Comparison of ENCODE assay signal across 9 cellular contexts in the genomic region with DNA sequence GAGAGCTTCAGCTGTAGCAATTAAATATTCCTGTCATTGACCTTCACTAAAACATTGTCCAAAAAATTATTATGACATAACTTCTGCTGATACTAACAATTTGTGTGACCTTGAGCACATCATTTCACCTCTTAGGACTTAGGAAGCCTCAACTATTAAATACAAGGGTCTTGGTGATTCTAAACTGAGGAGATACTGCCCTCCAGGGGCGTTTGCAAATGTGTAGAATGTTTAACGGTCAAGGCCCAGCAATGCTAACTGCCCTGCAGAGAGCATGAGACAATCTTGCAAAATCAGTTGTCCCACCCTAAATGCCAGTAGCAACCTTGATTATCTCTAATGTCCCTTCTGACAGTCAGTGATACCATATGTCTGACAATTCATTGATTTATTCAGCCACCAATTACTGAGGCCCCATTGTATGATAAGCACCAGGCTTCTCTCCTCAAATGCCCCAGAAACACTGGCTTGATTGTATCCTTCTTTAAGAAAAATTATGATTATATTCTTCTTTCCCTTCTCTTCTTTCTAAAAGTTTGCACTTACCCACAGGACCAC.
DNase-seq lines count a peak whose midpoint lies in the region; ATAC-seq, FAIRE-seq and TF ChIP-seq lines count a peak whose summit lies in the region.
"Had no signal": no experiment of that assay in that cellular context is flagged by ENCODE, and none has a peak within 500 bp of the region (broad histone marks: within the 10 kb centered on the region; RNA-seq: fewer than 3 reads in every experiment).

No MANE protein-coding gene starts in this region.

- H3K36me3 ChIP-seq in heart left ventricle = no peaks in the 10 kb centered on the region

- 13% methylated on average over 2 of the region's 2 CpGs for WGBS in A549 (ENCODE audit: missing lambda C conversion rate)
- WGBS in heart left ventricle, 4 donors = 10 to 14% (median 12%) methylated on average over 2 of the region's 2 CpGs

- peak; percentile 19 to 23; a peak in 1 of 5 replicates for TF ChIP-seq RAD21 in A549 (conservative IDR thresholded peaks at IDR 0.05 in 1 of 2, IDR thresholded peaks at IDR 0.05 in 1 of 2)

- CTCF ChIA-PET in A549 (lab: Yijun Ruan, JAX) = interaction anchor here (1.4 kb wide), 1 partner anchor 8 kb away, joined by 4 read pairs; no protein-coding TSS in a partner anchor

- no peak overlapping the region for H3K4me2 ChIP-seq in A549

- ATAC-seq in A549 (peak in 1 of 2 experiments; percentile 53; a peak in 2 of 6 replicates), GM21367 (IDR thresholded peaks at IDR 0.05; ENCODE audit: unreplicated experiment) (peak; percentile 69), heart left ventricle (peak; percentile 64 to 74 (median 68)), HG03095 (IDR thresholded peaks at IDR 0.05; ENCODE audit: unreplicated experiment) (no peak)

- H3K4me3 ChIP-seq in A549 (no peak overlapping the region), heart left ventricle (no peak overlapping the region)

- TF ChIP-seq EP300 in A549 (IDR thresholded peaks at IDR 0.05) = no peak

- TF ChIP-seq CTCF in A549 (IDR thresholded peaks at IDR 0.05) (no peak), heart left ventricle (IDR thresholded peaks at IDR 0.05) (peak in 11 of 12 donors; percentile 32 to 65 (median 54))

- H3K27ac ChIP-seq in A549 = no peak overlapping the region
- no peak overlapping the region for H3K27ac ChIP-seq in heart left ventricle

- POLR2A ChIA-PET in A549 (lab: Yijun Ruan, JAX) = no interaction called here

- intact Hi-C loops in heart left ventricle (cut with DNase I) = loop anchor here (1.0 to 10.0 kb wide), 7 partner anchors 287 to 589 kb away; a partner anchor contains a TSS

- H3K4me1 ChIP-seq in A549 (no peaks in the 10 kb centered on the region), heart left ventricle (no peaks in the 10 kb centered on the region)

- DNase-seq in A549 (ENCODE audit: low read depth in 1 of 2, low spot score in 1 of 2) = peak in 1 of 2 experiments; percentile 5
- DNase-seq in OCI-M1 (lab: John Stamatoyannopoulos, UW) = peak; percentile 81
- DNase-seq in heart left ventricle = peak in 1 of 5 donors; percentile 16
- DNase-seq in H54 (ENCODE audit: insufficient read length, low spot score) = no peak
- no peak for DNase-seq in A172 (ENCODE audit: low spot score)
- no peak for DNase-seq in NCI-H1436 (lab: John Stamatoyannopoulos, UW)

- TF ChIP-seq POLR2A in A549 (IDR thresholded peaks at IDR 0.05; ENCODE audit: low read length) (no peak), heart left ventricle (IDR thresholded peaks at IDR 0.05) (no peak), H54 (IDR thresholded peaks at IDR 0.05; ENCODE audit: low read depth, low read length) (no peak)

- FAIRE-seq in A549 (lab: Jason Lieb, UNC) = no peak
- no peak for FAIRE-seq in H54 (lab: Jason Lieb, UNC)
- FAIRE-seq: G401.6 had no signal

- no peaks in the 10 kb centered on the region for H3K27me3 ChIP-seq in heart left ventricle

- H3K9me3 ChIP-seq in A549 (no peaks in the 10 kb centered on the region), heart left ventricle (peaks cover 0 to 6% (median 0%) of the 10 kb centered on the region in 12 donors)

TF ChIP-seq in A549, 52 proteins besides CTCF, POLR2A, EP300 and RAD21:
- TF ChIP-seq EHF (CRISPR knock-in tag; IDR thresholded peaks at IDR 0.05) = no peak
- TF ChIP-seq FOSL2 (IDR thresholded peaks at IDR 0.05) = no peak
- no peak for TF ChIP-seq FOSL2 (CRISPR knock-in tag; IDR thresholded peaks at IDR 0.05)
- TF ChIP-seq ZFP36 (IDR thresholded peaks at IDR 0.05; ENCODE audit: borderline replicate concordance, partially characterized antibody) = no peak
- TF ChIP-seq HOXB13 (CRISPR knock-in tag; IDR thresholded peaks at IDR 0.05; ENCODE audit: low read depth) = no peak
- TF ChIP-seq KDM5A (IDR thresholded peaks at IDR 0.05) = no peak
- TF ChIP-seq CBX2 (IDR thresholded peaks at IDR 0.05; ENCODE audit: borderline replicate concordance, low read depth) = no peak
- TF ChIP-seq, protein P1, sequence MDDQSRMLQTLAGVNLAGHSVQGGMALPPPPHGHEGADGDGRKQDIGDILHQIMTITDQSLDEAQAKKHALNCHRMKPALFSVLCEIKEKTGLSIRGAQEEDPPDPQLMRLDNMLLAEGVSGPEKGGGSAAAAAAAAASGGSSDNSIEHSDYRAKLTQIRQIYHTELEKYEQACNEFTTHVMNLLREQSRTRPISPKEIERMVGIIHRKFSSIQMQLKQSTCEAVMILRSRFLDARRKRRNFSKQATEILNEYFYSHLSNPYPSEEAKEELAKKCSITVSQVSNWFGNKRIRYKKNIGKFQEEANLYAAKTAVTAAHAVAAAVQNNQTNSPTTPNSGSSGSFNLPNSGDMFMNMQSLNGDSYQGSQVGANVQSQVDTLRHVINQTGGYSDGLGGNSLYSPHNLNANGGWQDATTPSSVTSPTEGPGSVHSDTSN (IDR thresholded peaks at IDR 0.05) = no peak
- TF ChIP-seq JUNB (IDR thresholded peaks at IDR 0.05) = no peak
TF ChIP-seq in A549: peak in this region for 0.
